ENCODE assay signal across 8 cellular contexts in the genomic region with DNA sequence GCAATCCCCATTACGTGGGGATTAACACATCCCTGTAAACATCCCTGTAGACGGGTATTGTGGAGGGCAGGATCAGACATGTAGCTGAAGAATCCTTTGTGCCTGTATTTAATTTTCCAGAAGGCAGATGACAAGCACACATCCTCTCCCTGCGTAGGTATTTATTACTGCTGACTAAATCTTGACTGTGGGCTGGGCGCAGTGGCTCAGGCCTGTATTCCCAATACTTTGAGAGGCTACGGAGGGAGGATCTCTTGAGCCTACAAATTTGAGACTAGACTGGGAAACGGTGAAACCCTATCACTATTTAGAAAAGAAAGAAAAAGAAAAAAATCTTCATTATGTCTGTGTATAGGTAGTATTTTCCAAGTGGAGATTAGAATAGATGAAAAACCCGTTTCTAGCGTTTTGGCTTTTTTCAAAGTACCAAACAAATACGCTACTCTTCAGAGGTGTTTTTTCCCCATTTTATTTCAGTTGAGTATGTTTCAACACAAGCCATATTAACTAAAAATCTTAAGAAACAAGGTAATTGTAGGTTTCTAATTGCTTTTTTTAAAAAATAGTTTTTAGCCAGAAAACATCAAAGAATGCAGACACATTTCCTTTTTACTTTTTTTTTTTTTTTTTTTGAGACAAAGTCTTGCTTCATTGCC. TPM values are rescaled to one million over a fixed set of nuclear protein-coding genes. Genes with fewer than 3 reads are reported as not detected.
DNase-seq lines count a peak whose midpoint lies in the region; ATAC-seq, FAIRE-seq and TF ChIP-seq lines count a peak whose summit lies in the region.

No MANE protein-coding gene starts in this region.

- no peaks in the 10 kb centered on the region for H3K9me3 ChIP-seq in CD8-positive, alpha-beta T cell (ENCODE audit: low read length)
- H3K9me3 ChIP-seq in KOPT-K1 (ENCODE audit: insufficient read depth, low read length, poor library complexity, severe bottlenecking) (no peaks in the 10 kb centered on the region), SK-N-SH (no peaks in the 10 kb centered on the region), pancreas (no peaks in the 10 kb centered on the region)

- WGBS in SK-N-SH (ENCODE audit: low lambda C conversion rate), result 64% methylated on average over 9 of the region's 9 CpGs
- WGBS in pancreas, 2 donors, result 70 to 77% methylated on average over 9 of the region's 9 CpGs

- intact Hi-C loops in CD8-positive, alpha-beta T cell (cut with DNase I, micrococcal nuclease), result loop anchor here (5.0 kb wide), 2 partner anchors 58 to 587 kb away; partner anchors contain the start of gene NTAN1 (in 1 of the 2)
- intact Hi-C loops in pancreas (cut with DNase I), result no loop called here

- TF ChIP-seq CTCF in CD8-positive, alpha-beta T cell (IDR thresholded peaks at IDR 0.05), result no peak
- TF ChIP-seq CTCF in SK-N-SH (IDR thresholded peaks at IDR 0.05) (no peak), pancreas (IDR thresholded peaks at IDR 0.05) (no peak)

- TF ChIP-seq EP300 in SK-N-SH (IDR thresholded peaks at IDR 0.05; ENCODE audit: borderline replicate concordance in 1 of 2, low read depth in 1 of 2, low read length in 1 of 2), result no peak

- H3K36me3 ChIP-seq in CD8-positive, alpha-beta T cell (ENCODE audit: insufficient read depth, low read length), result no peaks in the 10 kb centered on the region
- no peaks in the 10 kb centered on the region for H3K36me3 ChIP-seq in KOPT-K1 (ENCODE audit: insufficient read depth, low read length)
- H3K36me3 ChIP-seq in SK-N-SH (replicated peaks in 1 of 2; ENCODE audit: control insufficient read depth in 1 of 2, insufficient read depth in 2 of 2, low read length in 1 of 2), result peaks cover 0 to 7% of the 10 kb centered on the region in 2 experiments
- no peaks in the 10 kb centered on the region for H3K36me3 ChIP-seq in pancreas

- H3K4me3 ChIP-seq in CD8-positive, alpha-beta T cell (ENCODE audit: low read depth, low read length), result no peak overlapping the region
- H3K4me3 ChIP-seq in SK-N-SH (ENCODE audit: low read depth in 2 of 2, low read length in 1 of 2) (peak overlapping the region in 1 of 2 experiments; percentile 90; a peak in 2 of 4 replicates), pancreas (no peak overlapping the region)

- H3K4me1 Mint-ChIP-seq in CD8-positive, alpha-beta T cell (ENCODE audit: low read depth), result peaks cover 40% of the 10 kb centered on the region

- peaks cover 40% of the 10 kb centered on the region for H3K4me1 ChIP-seq in CD8-positive, alpha-beta T cell (ENCODE audit: insufficient read depth, low read length)
- H3K4me1 ChIP-seq in SK-N-SH (ENCODE audit: control insufficient read depth in 1 of 2, insufficient read depth in 2 of 2, low read depth in 1 of 2, low read length in 1 of 2) (peaks cover under 1 to 12% of the 10 kb centered on the region in 2 experiments), pancreas (peaks cover 16 to 25% (median 19%) of the 10 kb centered on the region in 3 donors)

- no peak for TF ChIP-seq POLR2A in GM18505 (IDR thresholded peaks at IDR 0.05; ENCODE audit: borderline replicate concordance, extremely low read depth, insufficient read depth, insufficient read length)

- H3K27me3 Mint-ChIP-seq in CD8-positive, alpha-beta T cell (ENCODE audit: low read depth), result no peaks in the 10 kb centered on the region

- H3K9ac ChIP-seq in SK-N-SH, result peak overlapping the region; percentile 100

- peak overlapping the region; percentile 99 for H3K27ac Mint-ChIP-seq in CD8-positive, alpha-beta T cell

- POLR2A ChIA-PET in CD8-positive, alpha-beta T cell (lab: Charles Lee), result interaction anchor here (0.6 to 3.4 kb wide), 7 partner anchors 8 to 58 kb away, joined by 3 to 27 read pairs (median 9); no protein-coding TSS in a partner anchor
- POLR2A ChIA-PET in SK-N-SH (lab: Yijun Ruan, JAX), result no interaction called here

- H2AFZ ChIP-seq in SK-N-SH (ENCODE audit: low read depth), result peak overlapping the region; percentile 100; the same call in 1 of the 2 replicates

- in situ Hi-C loops in KBM-7 (cut with MboI; ENCODE audit: low pct_unique_long_range_greater_than_20kb, low sequenced_read_pairs), result no loop called here

- ATAC-seq in CD8-positive, alpha-beta T cell, result no peak
- no peak for ATAC-seq in GM18505 (IDR thresholded peaks at IDR 0.05; ENCODE audit: unreplicated experiment)
- ATAC-seq in HG03097 (IDR thresholded peaks at IDR 0.05; ENCODE audit: low FRiP score, unreplicated experiment), result no peak
- ATAC-seq in pancreas, result no peak

- no peak for FAIRE-seq in pancreas (lab: Jason Lieb, UNC)

- H3K4me2 ChIP-seq in SK-N-SH, result peak overlapping the region; percentile 94

- no peaks in the 10 kb centered on the region for H3K27me3 ChIP-seq in CD8-positive, alpha-beta T cell (ENCODE audit: insufficient read depth, low read length)
- no peaks in the 10 kb centered on the region for H3K27me3 ChIP-seq in SK-N-SH (ENCODE audit: insufficient read depth)
- H3K27me3 ChIP-seq in pancreas, result no peaks in the 10 kb centered on the region

- peaks cover 26% of the 10 kb centered on the region for H3F3A ChIP-seq in SK-N-SH (replicated peaks; ENCODE audit: insufficient read depth)

- H3K27ac ChIP-seq in CD8-positive, alpha-beta T cell (ENCODE audit: low read depth, low read length), result peak overlapping the region; percentile 98
- H3K27ac ChIP-seq in KOPT-K1 (ENCODE audit: low read depth, low read length, poor library complexity, severe bottlenecking), result peak overlapping the region; percentile 97
- peak overlapping the region; percentile 99 to 100 for H3K27ac ChIP-seq in SK-N-SH (ENCODE audit: low read depth in 2 of 2, low read length in 1 of 2)
- H3K27ac ChIP-seq in pancreas, result peak overlapping the region in 2 of 4 donors; percentile 97 to 99

- DNase-seq in CD8-positive, alpha-beta T cell, result no peak
- DNase-seq in SK-N-SH (peak; percentile 17), kidney tubule cell (ENCODE audit: low spot score) (peak; percentile 5), pancreas (no peak), KBM-7 (no peak)

- peaks cover 34% of the 10 kb centered on the region for H3K79me2 ChIP-seq in SK-N-SH (ENCODE audit: insufficient read depth)

- H3K9me3 Mint-ChIP-seq in CD8-positive, alpha-beta T cell, result no peaks in the 10 kb centered on the region

- CTCF ChIA-PET in CD8-positive, alpha-beta T cell (lab: Charles Lee), result interaction anchor here (0.7 to 3.0 kb wide), 5 partner anchors 13 to 59 kb away, joined by 3 to 15 read pairs (median 6); no protein-coding TSS in a partner anchor
- CTCF ChIA-PET in SK-N-SH (lab: Yijun Ruan, JAX), result interaction anchor here (0.9 to 1.9 kb wide), 5 partner anchors 9 to 61 kb away, joined by 3 to 5 read pairs (median 4); no protein-coding TSS in a partner anchor

- H3K4me3 Mint-ChIP-seq in CD8-positive, alpha-beta T cell, result peak overlapping the region; percentile 94

- no peaks in the 10 kb centered on the region for H3K9me2 ChIP-seq in SK-N-SH

- no peak for TF ChIP-seq RAD21 in SK-N-SH (IDR thresholded peaks at IDR 0.05; ENCODE audit: low read length)

- H4K20me1 ChIP-seq in SK-N-SH (ENCODE audit: insufficient read depth), result no peaks in the 10 kb centered on the region; the same call in 1 of the 2 replicates

- H3K36me3 Mint-ChIP-seq in CD8-positive, alpha-beta T cell, result peaks cover 14% of the 10 kb centered on the region

TF ChIP-seq in SK-N-SH, 30 proteins besides CTCF, POLR2A, EP300 and RAD21:
- TF ChIP-seq, protein P1, sequence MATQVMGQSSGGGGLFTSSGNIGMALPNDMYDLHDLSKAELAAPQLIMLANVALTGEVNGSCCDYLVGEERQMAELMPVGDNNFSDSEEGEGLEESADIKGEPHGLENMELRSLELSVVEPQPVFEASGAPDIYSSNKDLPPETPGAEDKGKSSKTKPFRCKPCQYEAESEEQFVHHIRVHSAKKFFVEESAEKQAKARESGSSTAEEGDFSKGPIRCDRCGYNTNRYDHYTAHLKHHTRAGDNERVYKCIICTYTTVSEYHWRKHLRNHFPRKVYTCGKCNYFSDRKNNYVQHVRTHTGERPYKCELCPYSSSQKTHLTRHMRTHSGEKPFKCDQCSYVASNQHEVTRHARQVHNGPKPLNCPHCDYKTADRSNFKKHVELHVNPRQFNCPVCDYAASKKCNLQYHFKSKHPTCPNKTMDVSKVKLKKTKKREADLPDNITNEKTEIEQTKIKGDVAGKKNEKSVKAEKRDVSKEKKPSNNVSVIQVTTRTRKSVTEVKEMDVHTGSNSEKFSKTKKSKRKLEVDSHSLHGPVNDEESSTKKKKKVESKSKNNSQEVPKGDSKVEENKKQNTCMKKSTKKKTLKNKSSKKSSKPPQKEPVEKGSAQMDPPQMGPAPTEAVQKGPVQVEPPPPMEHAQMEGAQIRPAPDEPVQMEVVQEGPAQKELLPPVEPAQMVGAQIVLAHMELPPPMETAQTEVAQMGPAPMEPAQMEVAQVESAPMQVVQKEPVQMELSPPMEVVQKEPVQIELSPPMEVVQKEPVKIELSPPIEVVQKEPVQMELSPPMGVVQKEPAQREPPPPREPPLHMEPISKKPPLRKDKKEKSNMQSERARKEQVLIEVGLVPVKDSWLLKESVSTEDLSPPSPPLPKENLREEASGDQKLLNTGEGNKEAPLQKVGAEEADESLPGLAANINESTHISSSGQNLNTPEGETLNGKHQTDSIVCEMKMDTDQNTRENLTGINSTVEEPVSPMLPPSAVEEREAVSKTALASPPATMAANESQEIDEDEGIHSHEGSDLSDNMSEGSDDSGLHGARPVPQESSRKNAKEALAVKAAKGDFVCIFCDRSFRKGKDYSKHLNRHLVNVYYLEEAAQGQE (IDR thresholded peaks at IDR 0.05; ENCODE audit: low read depth, low read length), result no peak
- TF ChIP-seq MEF2A (IDR thresholded peaks at IDR 0.05; ENCODE audit: borderline replicate concordance, low read depth) (no peak), FOSL2 (IDR thresholded peaks at IDR 0.05; ENCODE audit: borderline replicate concordance, low read depth) (no peak), RCOR1 (IDR thresholded peaks at IDR 0.05; ENCODE audit: low read length) (no peak), SMC3 (IDR thresholded peaks at IDR 0.05; ENCODE audit: low read depth, low read length) (no peak), SIN3A (IDR thresholded peaks at IDR 0.05; ENCODE audit: borderline replicate concordance, low read depth, low read length) (no peak)

RNA-seq across cellular contexts. Expression of gene MARF1, which starts 1.5 kb away (rescaled TPM):
- total RNA-seq in CD8-positive, alpha-beta T cell, result 100 to 1,000 TPM; 169 to 176 TPM
- 10.3 TPM in 2 replicates for polyA plus RNA-seq in SK-N-SH (2012; rRNA removed)
- 8.8 and 9.0 TPM in 2 replicates for polyA plus RNA-seq in SK-N-SH (2012; cell fraction: cytosol; rRNA removed)
- polyA plus RNA-seq in SK-N-SH (2012; cell fraction: nucleus; rRNA removed), result 25.3 and 33.2 TPM in 2 replicates
- total RNA-seq in pancreas, result 10 to 100 TPM; 31.7 to 65.3 (median 45.4) TPM
- 10 to 100 TPM; 17.3 to 20.6 TPM for polyA plus RNA-seq in pancreas

RNA-seq across cellular contexts. Expression of gene NDE1, which starts 5.6 kb away (rescaled TPM):
- total RNA-seq in CD8-positive, alpha-beta T cell, result 100 to 1,000 TPM; 113 to 119 TPM
- polyA plus RNA-seq in SK-N-SH (2012; rRNA removed) (18.8 and 27.9 TPM in 2 replicates), pancreas (1 to 10 TPM; 3.3 TPM)
- polyA plus RNA-seq in SK-N-SH (2012; cell fraction: cytosol; rRNA removed), result 22.2 and 27.7 TPM in 2 replicates
- 15.3 and 16.2 TPM in 2 replicates for polyA plus RNA-seq in SK-N-SH (2012; cell fraction: nucleus; rRNA removed)
- total RNA-seq in pancreas, result 10 to 100 TPM in 1 of 6 donors, 1 to 10 TPM in 5; 4.1 to 13.2 (median 6.5) TPM

Comparison
In these comparisons a context has a peak if more than half of its experiments do, and no peak if none do; other contexts are left out.
1. DNase-seq: peak in SK-N-SH (single experiment) and kidney tubule cell (single experiment); none in CD8-positive, alpha-beta T cell (0 of 7), pancreas (0 of 6) and KBM-7 (single experiment).
2. RNA of gene NDE1, which starts 5.6 kb away (total RNA-seq): 113 to 119 TPM in CD8-positive, alpha-beta T cell; 4.1 to 13.2 TPM in pancreas; every median in the first group is over 4 times any median in the second.
3. intact Hi-C loops: an anchor here in CD8-positive, alpha-beta T cell (5.0 kb wide); none called in pancreas.